Comparison of ENCODE assay signal across 1 cellular context in genomic region chr7:133479456-133480097, GRCh38.
TF ChIP-seq lines count a peak whose summit lies in the region.

No MANE protein-coding gene starts in this region.

TF ChIP-seq in GM12878, 131 proteins besides CTCF, POLR2A, EP300 and RAD21:
- TF ChIP-seq, protein P1, sequence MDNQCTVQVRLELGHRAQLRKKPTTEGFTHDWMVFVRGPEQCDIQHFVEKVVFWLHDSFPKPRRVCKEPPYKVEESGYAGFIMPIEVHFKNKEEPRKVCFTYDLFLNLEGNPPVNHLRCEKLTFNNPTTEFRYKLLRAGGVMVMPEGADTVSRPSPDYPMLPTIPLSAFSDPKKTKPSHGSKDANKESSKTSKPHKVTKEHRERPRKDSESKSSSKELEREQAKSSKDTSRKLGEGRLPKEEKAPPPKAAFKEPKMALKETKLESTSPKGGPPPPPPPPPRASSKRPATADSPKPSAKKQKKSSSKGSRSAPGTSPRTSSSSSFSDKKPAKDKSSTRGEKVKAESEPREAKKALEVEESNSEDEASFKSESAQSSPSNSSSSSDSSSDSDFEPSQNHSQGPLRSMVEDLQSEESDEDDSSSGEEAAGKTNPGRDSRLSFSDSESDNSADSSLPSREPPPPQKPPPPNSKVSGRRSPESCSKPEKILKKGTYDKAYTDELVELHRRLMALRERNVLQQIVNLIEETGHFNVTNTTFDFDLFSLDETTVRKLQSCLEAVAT (IDR thresholded peaks at IDR 0.05), result no peak
- TF ChIP-seq ZBED1 (IDR thresholded peaks at IDR 0.05; ENCODE audit: borderline replicate concordance), result no peak
- no peak for TF ChIP-seq WRNIP1 (IDR thresholded peaks at IDR 0.05; ENCODE audit: borderline replicate concordance, low read depth, low read length)
- TF ChIP-seq YY1 (IDR thresholded peaks at IDR 0.05; ENCODE audit: low read depth, low read length), result no peak
- TF ChIP-seq MAX (IDR thresholded peaks at IDR 0.05; ENCODE audit: low read depth, low read length), result no peak
- no peak for TF ChIP-seq YBX1 (IDR thresholded peaks at IDR 0.05)
- TF ChIP-seq, protein P2, sequence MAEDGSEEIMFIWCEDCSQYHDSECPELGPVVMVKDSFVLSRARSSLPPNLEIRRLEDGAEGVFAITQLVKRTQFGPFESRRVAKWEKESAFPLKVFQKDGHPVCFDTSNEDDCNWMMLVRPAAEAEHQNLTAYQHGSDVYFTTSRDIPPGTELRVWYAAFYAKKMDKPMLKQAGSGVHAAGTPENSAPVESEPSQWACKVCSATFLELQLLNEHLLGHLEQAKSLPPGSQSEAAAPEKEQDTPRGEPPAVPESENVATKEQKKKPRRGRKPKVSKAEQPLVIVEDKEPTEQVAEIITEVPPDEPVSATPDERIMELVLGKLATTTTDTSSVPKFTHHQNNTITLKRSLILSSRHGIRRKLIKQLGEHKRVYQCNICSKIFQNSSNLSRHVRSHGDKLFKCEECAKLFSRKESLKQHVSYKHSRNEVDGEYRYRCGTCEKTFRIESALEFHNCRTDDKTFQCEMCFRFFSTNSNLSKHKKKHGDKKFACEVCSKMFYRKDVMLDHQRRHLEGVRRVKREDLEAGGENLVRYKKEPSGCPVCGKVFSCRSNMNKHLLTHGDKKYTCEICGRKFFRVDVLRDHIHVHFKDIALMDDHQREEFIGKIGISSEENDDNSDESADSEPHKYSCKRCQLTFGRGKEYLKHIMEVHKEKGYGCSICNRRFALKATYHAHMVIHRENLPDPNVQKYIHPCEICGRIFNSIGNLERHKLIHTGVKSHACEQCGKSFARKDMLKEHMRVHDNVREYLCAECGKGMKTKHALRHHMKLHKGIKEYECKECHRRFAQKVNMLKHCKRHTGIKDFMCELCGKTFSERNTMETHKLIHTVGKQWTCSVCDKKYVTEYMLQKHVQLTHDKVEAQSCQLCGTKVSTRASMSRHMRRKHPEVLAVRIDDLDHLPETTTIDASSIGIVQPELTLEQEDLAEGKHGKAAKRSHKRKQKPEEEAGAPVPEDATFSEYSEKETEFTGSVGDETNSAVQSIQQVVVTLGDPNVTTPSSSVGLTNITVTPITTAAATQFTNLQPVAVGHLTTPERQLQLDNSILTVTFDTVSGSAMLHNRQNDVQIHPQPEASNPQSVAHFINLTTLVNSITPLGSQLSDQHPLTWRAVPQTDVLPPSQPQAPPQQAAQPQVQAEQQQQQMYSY (CRISPR knock-in tag; IDR thresholded peaks at IDR 0.05), result no peak
